ENCODE assay signal across 10 cellular contexts in the genomic region with DNA sequence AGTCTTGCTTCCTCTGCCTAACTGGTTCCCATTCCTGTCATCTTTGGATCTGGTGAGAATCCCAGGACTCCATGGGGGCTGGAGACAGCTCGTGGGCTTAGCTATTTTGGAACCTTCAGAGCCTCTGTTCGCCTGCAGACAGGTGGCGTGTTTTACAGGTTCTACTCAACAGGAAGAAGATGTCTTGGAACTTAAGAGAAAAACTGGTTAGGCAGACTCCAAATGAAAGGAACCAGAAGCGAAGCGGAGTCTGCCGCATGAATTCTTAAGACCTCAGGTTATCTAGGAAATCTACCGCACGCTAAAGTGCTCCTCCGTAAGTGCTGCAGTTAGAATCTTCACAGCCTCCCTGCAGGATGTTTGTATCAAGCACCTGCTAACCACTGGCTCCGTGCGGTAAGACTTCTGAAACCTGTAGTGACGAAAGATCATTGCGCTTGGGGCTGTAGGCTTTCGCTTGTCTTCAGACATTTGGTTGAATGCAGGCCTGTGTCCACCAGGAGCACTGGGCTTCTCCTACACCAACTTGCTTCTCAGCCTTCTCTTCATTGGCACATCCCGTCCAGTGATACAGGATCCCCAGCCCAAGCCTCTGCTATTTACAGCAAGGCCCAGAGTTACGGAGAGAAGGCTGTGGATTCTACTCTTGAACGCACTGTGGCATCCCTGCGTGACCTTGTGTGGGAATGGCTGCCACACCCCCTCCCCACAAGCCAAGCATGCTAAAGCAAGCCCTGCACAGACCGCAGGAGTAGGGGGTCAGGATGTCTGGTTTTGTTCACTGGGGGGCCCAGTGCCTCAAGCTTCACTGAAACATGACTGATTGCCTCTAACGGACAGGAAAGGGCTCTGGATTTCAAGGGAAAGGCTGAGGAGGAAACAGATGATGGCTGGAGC. TPM values are rescaled to one million over a fixed set of nuclear protein-coding genes. Genes with fewer than 3 reads are reported as not detected.
DNase-seq lines count a peak whose midpoint lies in the region; ATAC-seq, FAIRE-seq and TF ChIP-seq lines count a peak whose summit lies in the region.
"Had no signal": no experiment of that assay in that cellular context is flagged by ENCODE, and none has a peak within 500 bp of the region (broad histone marks: within the 10 kb centered on the region; RNA-seq: fewer than 3 reads in every experiment).

No MANE protein-coding gene starts in this region.

- TF ChIP-seq CTCF in epithelial cell of esophagus (IDR thresholded peaks at IDR 0.05; ENCODE audit: insufficient read depth, low read depth, low read length, missing control alignments) (peak; percentile 31), osteocyte (IDR thresholded peaks at IDR 0.05) (no peak)

- no peak for ATAC-seq in aorta (ENCODE audit: low FRiP score)
- ATAC-seq in GM19397 (IDR thresholded peaks at IDR 0.05; ENCODE audit: unreplicated experiment) = no peak

- no peak for FAIRE-seq in GM19239 (lab: Jason Lieb, UNC)
- FAIRE-seq: G401.6 had no signal

- H3K4me3 ChIP-seq in epithelial cell of esophagus (ENCODE audit: low read length) (no peak overlapping the region), aorta (ENCODE audit: low read length in 2 of 2) (no peak overlapping the region)

- no peaks in the 10 kb centered on the region for H3K9me3 ChIP-seq in aorta (ENCODE audit: control insufficient read depth, low read length)

- H3K27me3 Mint-ChIP-seq in IgD-negative memory B cell (no peaks in the 10 kb centered on the region), osteocyte (ENCODE audit: unreplicated experiment) (no peaks in the 10 kb centered on the region)
- H3K27me3 Mint-ChIP-seq in T-helper 1 cell treated with Interleukin-12 subunit alpha and Interleukin-12 subunit beta and Interleukin-4 antibody, amounts not matched to agents 30 μg/mL and 1 μg/mL, for 36 hours (ENCODE audit: low read depth) = no peaks in the 10 kb centered on the region

- no peak overlapping the region for H3K27ac ChIP-seq in aorta (ENCODE audit: low read depth in 1 of 2, low read length in 2 of 2)

- H3K9me3 Mint-ChIP-seq in IgD-negative memory B cell (peaks cover 0 to 2% (median under 1%) of the 10 kb centered on the region in 3 donors), osteocyte (ENCODE audit: unreplicated experiment) (no peaks in the 10 kb centered on the region)
- H3K9me3 Mint-ChIP-seq in T-helper 1 cell treated with Interleukin-12 subunit alpha and Interleukin-12 subunit beta and Interleukin-4 antibody, amounts not matched to agents 30 μg/mL and 1 μg/mL, for 36 hours = no peaks in the 10 kb centered on the region

- peaks cover 2 to 3% of the 10 kb centered on the region in 2 donors for H3K36me3 ChIP-seq in aorta (ENCODE audit: control insufficient read depth in 1 of 2, insufficient read depth in 2 of 2, low read length in 1 of 2)

- H3K36me3 Mint-ChIP-seq in IgD-negative memory B cell = no peaks in the 10 kb centered on the region
- peaks cover 13% of the 10 kb centered on the region for H3K36me3 Mint-ChIP-seq in T-helper 1 cell treated with Interleukin-12 subunit alpha and Interleukin-12 subunit beta and Interleukin-4 antibody, amounts not matched to agents 30 μg/mL and 1 μg/mL, for 36 hours (ENCODE audit: low read depth)
- H3K36me3 Mint-ChIP-seq in osteocyte (ENCODE audit: unreplicated experiment) = peaks cover 23% of the 10 kb centered on the region

- no peaks in the 10 kb centered on the region for H3K4me1 ChIP-seq in aorta (ENCODE audit: control insufficient read depth in 1 of 2, insufficient read depth in 2 of 2, low read length in 2 of 2)

- no peaks in the 10 kb centered on the region for H3K27me3 ChIP-seq in aorta (ENCODE audit: control insufficient read depth in 1 of 2, insufficient read depth in 2 of 2, low read length in 1 of 2)

- peak; percentile 24 for DNase-seq in epithelial cell of esophagus (ENCODE audit: low read depth)
- DNase-seq in osteocyte (ENCODE audit: extremely low spot score, unreplicated experiment) = no peak
- no peak for DNase-seq in NCI-H748 (lab: John Stamatoyannopoulos, UW; ENCODE audit: unreplicated experiment)
- no peak for DNase-seq in aorta
- no peak for DNase-seq in GM19239 (ENCODE audit: insufficient read length, low spot score)
- DNase-seq: SHP77 had no signal

- WGBS in aorta, 2 donors = 93% methylated on average over 20 of the region's 20 CpGs

- H3K27ac Mint-ChIP-seq in IgD-negative memory B cell (peak overlapping the region in 2 of 3 donors; percentile 13 to 39), osteocyte (ENCODE audit: unreplicated experiment) (peak overlapping the region; percentile 90)
- H3K27ac Mint-ChIP-seq in T-helper 1 cell treated with Interleukin-12 subunit alpha and Interleukin-12 subunit beta and Interleukin-4 antibody, amounts not matched to agents 30 μg/mL and 1 μg/mL, for 36 hours = peak overlapping the region; percentile 45

- intact Hi-C loops in aorta (cut with DNase I) = no loop called here

- no peaks in the 10 kb centered on the region for H3K4me1 Mint-ChIP-seq in IgD-negative memory B cell
- H3K4me1 Mint-ChIP-seq in T-helper 1 cell treated with Interleukin-12 subunit alpha and Interleukin-12 subunit beta and Interleukin-4 antibody, amounts not matched to agents 30 μg/mL and 1 μg/mL, for 36 hours (ENCODE audit: low read depth) = peaks cover 2% of the 10 kb centered on the region
- peaks cover 26% of the 10 kb centered on the region for H3K4me1 Mint-ChIP-seq in osteocyte (ENCODE audit: unreplicated experiment)

- H3K4me3 Mint-ChIP-seq in IgD-negative memory B cell = no peak overlapping the region
- H3K4me3 Mint-ChIP-seq in T-helper 1 cell treated with Interleukin-12 subunit alpha and Interleukin-12 subunit beta and Interleukin-4 antibody, amounts not matched to agents 30 μg/mL and 1 μg/mL, for 36 hours = no peak overlapping the region
- H3K4me3 Mint-ChIP-seq in osteocyte (ENCODE audit: unreplicated experiment) = no peak overlapping the region

RNA-seq across cellular contexts. Expression of gene ACADS, which starts 35.0 kb away (rescaled TPM):
- polyA plus RNA-seq in IgD-negative memory B cell = 14.1 TPM
- total RNA-seq in osteocyte = 4.6 and 4.9 TPM in 2 replicates
- 10 to 100 TPM; 11.3 to 15.6 TPM for total RNA-seq in aorta
- polyA plus RNA-seq in aorta = 10 to 100 TPM; 29.2 to 36.9 TPM

RNA-seq across cellular contexts. Expression of gene UNC119B, which starts 50.3 kb away (rescaled TPM):
- polyA plus RNA-seq in IgD-negative memory B cell (4.9 TPM), aorta (10 to 100 TPM; 13.6 to 15.9 TPM)
- total RNA-seq in osteocyte (26.8 and 27.9 TPM in 2 replicates), aorta (10 to 100 TPM; 18.6 to 24.4 TPM)

Comparison
In these comparisons a context has a peak if more than half of its experiments do, and no peak if none do; other contexts are left out.
1. H3K27ac Mint-ChIP-seq: peak in every context shown above with its lines; median percentile 90 in osteocyte; 45 in T-helper 1 cell treated with Interleukin-12 subunit alpha and Interleukin-12 subunit beta and Interleukin-4 antibody, amounts not matched to agents 30 μg/mL and 1 μg/mL, for 36 hours; 26 in IgD-negative memory B cell.